17 cellular contexts compared by ENCODE assay signal in the genomic region with DNA sequence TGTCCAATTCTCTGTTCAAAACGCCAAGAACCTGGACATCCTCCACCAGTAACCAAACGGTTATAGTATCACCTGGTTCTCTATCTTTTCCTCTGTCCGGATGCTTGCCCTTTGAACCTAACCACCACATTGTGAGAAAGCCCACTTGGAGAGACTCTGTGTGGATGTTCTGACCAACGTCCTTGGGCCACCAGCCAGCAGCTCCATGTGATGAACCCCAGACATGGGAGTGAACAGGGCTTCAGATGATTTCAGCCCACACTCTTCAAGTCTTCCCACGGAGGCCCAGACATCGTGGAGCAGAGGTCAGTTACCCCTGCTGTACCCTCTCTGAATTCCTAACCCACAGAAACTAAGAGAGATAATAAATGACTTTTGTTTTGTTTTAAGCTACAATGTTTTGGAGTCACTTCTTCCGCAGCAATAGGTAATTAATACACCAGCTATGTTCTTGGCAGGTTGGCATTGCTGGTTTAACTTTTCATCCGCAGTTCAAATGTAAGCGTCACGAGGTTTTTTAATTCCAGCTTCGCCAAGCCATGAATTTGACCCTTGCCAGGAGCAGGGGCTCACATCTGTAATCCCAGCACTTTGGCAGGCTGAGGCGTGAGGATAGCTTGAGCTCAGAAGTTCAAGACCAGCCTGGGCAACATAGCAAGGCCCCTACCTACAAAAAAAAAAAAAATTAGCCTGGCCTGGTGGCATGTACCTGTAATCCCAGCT.
"Had no signal": no experiment of that assay in that cellular context is flagged by ENCODE, and none has a peak within 500 bp of the region (broad histone marks: within the 10 kb centered on the region; RNA-seq: fewer than 3 reads in every experiment).

No MANE protein-coding gene starts in this region.

- H3K27ac ChIP-seq: breast epithelium, dorsolateral prefrontal cortex, suprapubic skin, VCaP had no signal

- H3K4me1 ChIP-seq: breast epithelium, suprapubic skin had no signal

- H3K27ac Mint-ChIP-seq: activated CD4-positive, alpha-beta T cell treated with anti-CD3 and anti-CD28 coated beads for 36 hours; activated CD8-positive, alpha-beta T cell treated with anti-CD3 and anti-CD28 coated beads for 36 hours; activated naive CD4-positive, alpha-beta T cell treated with anti-CD3 and anti-CD28 coated beads, Interleukin-2, amount 50 U/mL, for 72 hours; naive B cell; stimulated activated naive CD8-positive, alpha-beta T cell treated with anti-CD3 and anti-CD28 coated beads, Interleukin-15, Interleukin-2, amounts not matched to agents 100 ng/mL and 50 ng/mL, for 24 hours had no signal

- H3K4me3 Mint-ChIP-seq: activated CD4-positive, alpha-beta T cell treated with anti-CD3 and anti-CD28 coated beads for 36 hours; activated CD8-positive, alpha-beta T cell treated with anti-CD3 and anti-CD28 coated beads for 36 hours; naive B cell; stimulated activated naive CD8-positive, alpha-beta T cell treated with anti-CD3 and anti-CD28 coated beads, Interleukin-15, Interleukin-2, amounts not matched to agents 100 ng/mL and 50 ng/mL, for 24 hours had no signal

- H3K9me3 Mint-ChIP-seq: activated CD8-positive, alpha-beta T cell treated with anti-CD3 and anti-CD28 coated beads for 36 hours; activated naive CD4-positive, alpha-beta T cell treated with anti-CD3 and anti-CD28 coated beads, Interleukin-2, amount 50 U/mL, for 72 hours; naive B cell; stimulated activated naive CD8-positive, alpha-beta T cell treated with anti-CD3 and anti-CD28 coated beads, Interleukin-15, Interleukin-2, amounts not matched to agents 100 ng/mL and 50 ng/mL, for 24 hours had no signal

- H3K36me3 ChIP-seq: breast epithelium, suprapubic skin had no signal

- ATAC-seq: activated CD4-positive, alpha-beta T cell treated with anti-CD3 and anti-CD28 coated beads for 36 hours; activated CD8-positive, alpha-beta T cell treated with anti-CD3 and anti-CD28 coated beads for 36 hours; activated naive CD4-positive, alpha-beta T cell treated with anti-CD3 and anti-CD28 coated beads, Interleukin-2, amount 50 U/mL, for 72 hours; SK-N-SH treated with all-trans-retinoic acid at 6 μM for 48 hours had no signal

- DNase-seq: activated CD4-positive, alpha-beta T cell treated with anti-CD3 and anti-CD28 coated beads for 36 hours; activated CD8-positive, alpha-beta T cell treated with anti-CD3 and anti-CD28 coated beads for 36 hours; activated effector memory CD4-positive, alpha-beta T cell treated with anti-CD3 and anti-CD28 coated beads, Interleukin-2, amount 50 U/mL, for 16 hours; activated T-cell treated with anti-CD3 and anti-CD28 coated beads, Interleukin-2, amount 50 U/mL, for 48 hours; amygdala; dorsolateral prefrontal cortex; erythroblast; islet precursor cell; mammary epithelial cell; naive B cell; T-helper 1 cell had no signal

- H3K27me3 ChIP-seq: breast epithelium, dorsolateral prefrontal cortex, suprapubic skin had no signal

- H3K9me3 ChIP-seq: breast epithelium, suprapubic skin had no signal

- H3K36me3 Mint-ChIP-seq: naive B cell had no signal

- H3K4me3 ChIP-seq: breast epithelium, dorsolateral prefrontal cortex, suprapubic skin had no signal

- H3K4me1 Mint-ChIP-seq: activated CD4-positive, alpha-beta T cell treated with anti-CD3 and anti-CD28 coated beads for 36 hours had no signal
